In genomic region chr18:10591891-10592290, GRCh38 we compare ENCODE assay signal across 12 cellular contexts.
"Had no signal": no experiment of that assay in that cellular context is flagged by ENCODE, and none has a peak within 500 bp of the region (broad histone marks: within the 10 kb centered on the region; RNA-seq: fewer than 3 reads in every experiment).

No MANE protein-coding gene starts in this region.

- H3K27ac ChIP-seq: heart left ventricle, lower lobe of right lung, ovary, thoracic aorta had no signal

- H3K4me1 ChIP-seq: lower lobe of right lung had no signal

- H3K9me3 ChIP-seq: heart left ventricle, lower lobe of right lung, ovary, thoracic aorta had no signal

- H3K36me3 ChIP-seq: heart left ventricle, lower lobe of right lung, ovary, thoracic aorta had no signal

- FAIRE-seq: frontal cortex had no signal

- ATAC-seq: heart left ventricle; left cardiac atrium; lower lobe of right lung; stimulated activated effector memory CD8-positive, alpha-beta T cell treated with anti-CD3 and anti-CD28 coated beads, Interleukin-12 subunit alpha, Interleukin-12 subunit beta, amount 100 ng/mL, for 72 hours had no signal

- DNase-seq: activated naive CD8-positive, alpha-beta T cell treated with anti-CD3 and anti-CD28 coated beads for 36 hours; central memory CD4-positive, alpha-beta T cell; cortex of kidney; effector memory CD4-positive, alpha-beta T cell; heart left ventricle; left cardiac atrium; lower lobe of right lung; midbrain; ovary had no signal

- H3K27me3 ChIP-seq: heart left ventricle, ovary had no signal

- H3K4me3 ChIP-seq: heart left ventricle, lower lobe of right lung, ovary, thoracic aorta had no signal
